In the genomic region with DNA sequence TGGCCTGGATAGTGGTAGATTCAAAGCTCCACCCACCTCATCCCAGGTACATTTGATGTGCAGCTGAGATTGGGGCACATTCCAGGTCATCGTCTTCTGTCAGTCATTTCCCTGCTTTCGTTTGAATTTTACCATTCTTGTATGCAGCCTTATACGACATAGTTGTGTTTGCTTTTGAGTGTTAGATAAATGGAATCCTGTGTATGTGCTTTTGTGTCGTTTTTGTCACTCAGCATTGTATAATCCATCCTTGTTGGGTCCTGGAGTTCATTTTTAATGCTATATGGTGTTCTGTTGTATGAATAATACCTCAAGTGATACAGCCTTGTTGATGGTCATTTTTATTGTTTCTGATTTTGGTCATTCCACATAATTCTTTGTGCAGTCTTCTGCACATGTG, we compare ENCODE assay signal across 2 cellular contexts.
A peak's percentile ranks its signal among the peaks of the same experiment; 100 is the strongest.
TF ChIP-seq lines count a peak whose summit lies in the region.

No MANE protein-coding gene starts in this region.

TF ChIP-seq in HEK293, 187 proteins besides CTCF, POLR2A, EP300 and RAD21:
- TF ChIP-seq ZNF2 (tag by site-specific recombination; IDR thresholded peaks at IDR 0.05) (0 out of 2 replicates have a peak, but pooled peaks have one; percentile 22), WT1 (tag by site-specific recombination; IDR thresholded peaks at IDR 0.05) (no peak), ZNF776 (tag by site-specific recombination; IDR thresholded peaks at IDR 0.05; ENCODE audit: borderline replicate concordance) (no peak), KLF7 (tag by site-specific recombination; IDR thresholded peaks at IDR 0.05; ENCODE audit: borderline replicate concordance) (no peak), HOXD13 (CRISPR knock-in tag; IDR thresholded peaks at IDR 0.05; ENCODE audit: borderline replicate concordance) (no peak), ZNF600 (tag by site-specific recombination; IDR thresholded peaks at IDR 0.05) (0 out of 2 replicates have a peak, but pooled peaks have one; percentile 26), ZNF501 (tag by site-specific recombination; IDR thresholded peaks at IDR 0.05) (no peak)

TF ChIP-seq in endothelial cell of umbilical vein, 7 proteins besides CTCF, POLR2A, EP300 and RAD21:
- TF ChIP-seq JUN (IDR thresholded peaks at IDR 0.05; ENCODE audit: borderline replicate concordance, insufficient read depth, insufficient read length, low read depth), result no peak
- TF ChIP-seq GATA2 (IDR thresholded peaks at IDR 0.05; ENCODE audit: insufficient read depth, insufficient read length, low read depth, low read length), result no peak
- no peak for TF ChIP-seq POLR2AphosphoS5 (IDR thresholded peaks at IDR 0.05; ENCODE audit: insufficient read depth, low read depth, low read length)
- no peak for TF ChIP-seq EZH2 (IDR thresholded peaks at IDR 0.05; ENCODE audit: borderline replicate concordance, low read depth, low read length, severe bottlenecking)
- TF ChIP-seq FOS (IDR thresholded peaks at IDR 0.05; ENCODE audit: borderline replicate concordance, insufficient read depth, low read length), result no peak
- TF ChIP-seq, protein P1, sequence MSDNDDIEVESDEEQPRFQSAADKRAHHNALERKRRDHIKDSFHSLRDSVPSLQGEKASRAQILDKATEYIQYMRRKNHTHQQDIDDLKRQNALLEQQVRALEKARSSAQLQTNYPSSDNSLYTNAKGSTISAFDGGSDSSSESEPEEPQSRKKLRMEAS (IDR thresholded peaks at IDR 0.05; ENCODE audit: insufficient read depth, insufficient read length), result no peak
- TF ChIP-seq MYC (IDR thresholded peaks at IDR 0.05; ENCODE audit: low read depth, low read length), result no peak
